Comparison of ENCODE assay signal across 16 cellular contexts in genomic region chr3:41369838-41370237, GRCh38.
DNase-seq lines count a peak whose midpoint lies in the region; ATAC-seq and TF ChIP-seq lines count a peak whose summit lies in the region.
"Had no signal": no experiment of that assay in that cellular context is flagged by ENCODE, and none has a peak within 500 bp of the region (broad histone marks: within the 10 kb centered on the region; RNA-seq: fewer than 3 reads in every experiment).

No MANE protein-coding gene starts in this region.

- intact Hi-C loops in transverse colon (cut with DNase I; ENCODE audit: low total_unique reads), result no loop called here

- H2BK120ac ChIP-seq in mesendoderm (ENCODE audit: low read depth, low read length), result no peak overlapping the region

- no peak overlapping the region for H3K4me3 ChIP-seq in mesendoderm (ENCODE audit: low read length)
- no peak overlapping the region for H3K4me3 ChIP-seq in transverse colon
- H3K4me3 ChIP-seq: lung, SK-N-MC had no signal

- H3K36me3 ChIP-seq in mesendoderm (ENCODE audit: control insufficient read depth, insufficient read depth, low read length) (no peaks in the 10 kb centered on the region), transverse colon (no peaks in the 10 kb centered on the region)

- peak; percentile 32 for DNase-seq in EH (ENCODE audit: low read depth)
- DNase-seq in NCI-H146 (lab: John Stamatoyannopoulos, UW), result peak; percentile 18
- DNase-seq in NCI-H774 (lab: John Stamatoyannopoulos, UW), result peak; percentile 37
- peak; percentile 36 for DNase-seq in mesendoderm
- no peak for DNase-seq in midbrain (lab: John Stamatoyannopoulos, UW)
- no peak for DNase-seq in transverse colon
- no peak for DNase-seq in dedifferentiated amniotic fluid mesenchymal stem cell (ENCODE audit: extremely low spot score)
- DNase-seq: activated CD8-positive, alpha-beta T cell treated with anti-CD3 and anti-CD28 coated beads for 36 hours; Calu3; immature natural killer cell; KG1; NCI-H1694; substantia nigra had no signal

- H4K8ac ChIP-seq in mesendoderm (ENCODE audit: low read depth, low read length), result no peak overlapping the region

- in situ Hi-C loops in transverse colon (cut with MboI; ENCODE audit: low pct_ligation_motif_present in 1 of 4, low pct_unique_long_range_greater_than_20kb in 1 of 4, low sequenced_read_pairs in 3 of 4), result no loop called here

- no peak overlapping the region for H3K4ac ChIP-seq in mesendoderm (ENCODE audit: low read depth, low read length)

- TF ChIP-seq CTCF in transverse colon (IDR thresholded peaks at IDR 0.05), result no peak

- no peak overlapping the region for H2BK15ac ChIP-seq in mesendoderm (replicated peaks; ENCODE audit: low read depth)

- no peak overlapping the region for H2AK5ac ChIP-seq in mesendoderm (ENCODE audit: low read length)

- H4K5ac ChIP-seq in mesendoderm (ENCODE audit: low read length), result no peak overlapping the region

- H3K18ac ChIP-seq in mesendoderm (ENCODE audit: low read length), result no peak overlapping the region

- H3K9ac ChIP-seq in mesendoderm (ENCODE audit: low read length), result no peak overlapping the region

- no peak overlapping the region for H2BK5ac ChIP-seq in mesendoderm (ENCODE audit: low read length)

- no peak overlapping the region for H3K23ac ChIP-seq in mesendoderm (ENCODE audit: low read length)

- TF ChIP-seq POLR2A in transverse colon (IDR thresholded peaks at IDR 0.05), result no peak

- H3K79me2 ChIP-seq in mesendoderm (ENCODE audit: control insufficient read depth, insufficient read depth, low read length), result no peaks in the 10 kb centered on the region

- TF ChIP-seq EP300 in transverse colon (IDR thresholded peaks at IDR 0.05; ENCODE audit: low read depth), result no peak

- H3K79me1 ChIP-seq in mesendoderm (ENCODE audit: low read length), result no peaks in the 10 kb centered on the region

- H3K27me3 ChIP-seq in mesendoderm (ENCODE audit: insufficient read depth, low read length, poor library complexity) (no peaks in the 10 kb centered on the region), transverse colon (no peaks in the 10 kb centered on the region)

- H3K27ac ChIP-seq in mesendoderm (ENCODE audit: low read depth, low read length) (no peak overlapping the region), transverse colon (no peak overlapping the region)
- H3K27ac ChIP-seq: SK-N-MC had no signal

- H3K4me1 ChIP-seq in mesendoderm (ENCODE audit: control insufficient read depth, low read depth, low read length), result peaks cover 4% of the 10 kb centered on the region
- H3K4me1 ChIP-seq in transverse colon, result no peaks in the 10 kb centered on the region

- no peak overlapping the region for H3K4me2 ChIP-seq in mesendoderm (ENCODE audit: low read length)

- no peaks in the 10 kb centered on the region for H3K9me3 ChIP-seq in transverse colon

- H3K56ac ChIP-seq in mesendoderm (ENCODE audit: low read length), result no peak overlapping the region

- WGBS in mesendoderm (ENCODE audit: extremely low coverage, insufficient coverage, low lambda C conversion rate), result no CpG with 5 or more reads among the region's 3 CpGs
- 46% methylated on average over 3 of the region's 3 CpGs; no CpG with 5 or more reads in 1 of the 2 donors for WGBS in transverse colon (ENCODE audit: low coverage in 1 of 2), 2 donors

- no peak for ATAC-seq in HG02870 (IDR thresholded peaks at IDR 0.05; ENCODE audit: unreplicated experiment)
- ATAC-seq: activated CD8-positive, alpha-beta T cell treated with anti-CD3 and anti-CD28 coated beads for 36 hours had no signal

Comparison
In these comparisons a context has a peak if more than half of its experiments do, and no peak if none do; other contexts are left out.
1. DNase-seq: peak in EH (single experiment), NCI-H146 (single experiment), NCI-H774 (single experiment) and mesendoderm (single experiment); none in midbrain (single experiment), transverse colon (single experiment) and dedifferentiated amniotic fluid mesenchymal stem cell (single experiment).